ENCODE assay signal across 8 cellular contexts in genomic region chr11:67317365-67318238, GRCh38. TPM values are rescaled to one million over a fixed set of nuclear protein-coding genes. Genes with fewer than 3 reads are reported as not detected.
DNase-seq lines count a peak whose midpoint lies in the region; ATAC-seq and TF ChIP-seq lines count a peak whose summit lies in the region.

No MANE protein-coding gene starts in this region.

- H3K36me3 ChIP-seq in BE2C, result no peaks in the 10 kb centered on the region

- no peaks in the 10 kb centered on the region for H3K9me3 ChIP-seq in BE2C

- peaks cover under 1% of the 10 kb centered on the region; the same call in 1 of the 2 replicates for H3K4me1 ChIP-seq in BE2C

- peak; percentile 98 for DNase-seq in BE2C
- peak; percentile 85 for DNase-seq in NCI-H446 treated with DMSO at 0.1 percent for 48 hours (lab: John Stamatoyannopoulos, UW)
- peak; percentile 99 for DNase-seq in activated CD4-positive, alpha-beta T cell treated with anti-CD3 and anti-CD28 coated beads for 1 hour
- DNase-seq in cerebellum (ENCODE audit: low spot score), result peak; percentile 99
- peak; percentile 92 for DNase-seq in kidney glomerular epithelial cell (lab: John Stamatoyannopoulos, UW)
- DNase-seq in stimulated activated CD4-positive, alpha-beta T cell treated with anti-CD3 and anti-CD28 coated beads, Interleukin-15, amount 100 ng/mL, for 48 hours (ENCODE audit: low read depth in 2 of 2), result peak; percentile 97 to 98

- peak; percentile 46 for TF ChIP-seq POLR2A in GM19099 (IDR thresholded peaks at IDR 0.05; ENCODE audit: extremely low read depth, insufficient read length, low read depth)

- ATAC-seq in HG03378 (IDR thresholded peaks at IDR 0.05; ENCODE audit: unreplicated experiment), result peak; percentile 77

- peak overlapping the region; percentile 85 for H3K4me3 ChIP-seq in BE2C (ENCODE audit: low read depth, low read length)

- peak; percentile 92 for TF ChIP-seq CTCF in BE2C (IDR thresholded peaks at IDR 0.05; ENCODE audit: low read depth, low read length)

- H3K27me3 ChIP-seq in BE2C, result no peaks in the 10 kb centered on the region

RNA-seq across cellular contexts. Expression of gene SSH3, which starts 14.3 kb away (rescaled TPM):
- polyA plus RNA-seq in BE2C (2012; ENCODE audit: insufficient read depth, insufficient read length, low read depth), result 3.9 TPM
- total RNA-seq in cerebellum, result 3.4 TPM

RNA-seq across cellular contexts. Expression of gene ANKRD13D, which starts 28.5 kb away (rescaled TPM):
- polyA plus RNA-seq in BE2C (2012; ENCODE audit: insufficient read depth, insufficient read length, low read depth), result 133 TPM
- 31.1 TPM for total RNA-seq in cerebellum

RNA-seq across cellular contexts. Expression of gene POLD4, which starts 35.7 kb away (rescaled TPM):
- polyA plus RNA-seq in BE2C (2012; ENCODE audit: insufficient read depth, insufficient read length, low read depth), result 33.9 TPM
- 4.3 TPM for total RNA-seq in cerebellum

RNA-seq across cellular contexts. Expression of gene GRK2, which starts 51.3 kb away (rescaled TPM):
- polyA plus RNA-seq in BE2C (2012; ENCODE audit: insufficient read depth, insufficient read length, low read depth), result 272 TPM
- total RNA-seq in cerebellum, result 32.6 TPM

RNA-seq across cellular contexts. Expression of gene CLCF1, which starts 55.8 kb away (rescaled TPM):
- polyA plus RNA-seq in BE2C (2012; ENCODE audit: insufficient read depth, insufficient read length, low read depth), result 0.59 TPM
- 0.27 TPM for total RNA-seq in cerebellum

Comparison
In these comparisons a context has a peak if more than half of its experiments do, and no peak if none do; other contexts are left out.
1. Peak in every context shown above with its lines: DNase-seq, ATAC-seq and H3K4me3 ChIP-seq.